ENCODE assay signal across 8 cellular contexts in the genomic region with DNA sequence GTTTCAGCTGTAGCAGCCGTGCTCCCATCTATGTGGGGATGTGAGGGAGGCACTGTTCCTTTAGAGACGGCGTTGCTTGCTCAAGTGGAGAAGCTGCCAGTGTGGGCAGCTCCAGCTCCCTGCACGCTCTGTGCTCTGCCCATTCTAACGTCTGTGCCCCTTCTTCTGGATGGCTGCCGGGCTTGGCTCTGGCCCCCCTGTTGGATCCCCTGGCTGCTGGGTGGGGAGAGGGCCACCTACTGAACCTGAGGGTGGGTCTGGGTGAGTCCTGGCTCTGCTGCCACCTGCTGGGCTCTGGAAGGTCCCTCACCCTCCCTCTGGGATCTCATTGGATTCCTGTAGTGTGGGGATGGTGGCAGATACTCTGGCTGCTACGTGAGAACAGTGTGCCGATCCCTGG. TPM values are rescaled to one million over a fixed set of nuclear protein-coding genes. Genes with fewer than 3 reads are reported as not detected.
DNase-seq lines count a peak whose midpoint lies in the region; ATAC-seq and TF ChIP-seq lines count a peak whose summit lies in the region.

No MANE protein-coding gene starts in this region.

- TF ChIP-seq CTCF in LNCaP clone FGC (IDR thresholded peaks at IDR 0.05; ENCODE audit: control insufficient read depth, extremely low read depth, insufficient read depth), result peak; percentile 61
- peak; percentile 66 for TF ChIP-seq CTCF in WI38 (IDR thresholded peaks at IDR 0.05; ENCODE audit: low read depth, low read length)
- peak; percentile 29 to 65 (median 59) for TF ChIP-seq CTCF in upper lobe of left lung (IDR thresholded peaks at IDR 0.05)

- H3K4me3 ChIP-seq in LNCaP clone FGC (ENCODE audit: low read depth, low read length) (no peak overlapping the region), WI38 (ENCODE audit: low read depth, low read length) (no peak overlapping the region), upper lobe of left lung (no peak overlapping the region)

- H3K9me3 ChIP-seq in upper lobe of left lung, result no peaks in the 10 kb centered on the region

- H3K36me3 ChIP-seq in upper lobe of left lung, result peaks cover 0 to 18% (median 7%) of the 10 kb centered on the region in 4 donors

- H3K4me1 ChIP-seq in upper lobe of left lung, result peaks cover 45 to 60% (median 52%) of the 10 kb centered on the region in 4 donors

- ATAC-seq in upper lobe of left lung (ENCODE audit: low FRiP score in 2 of 2) (peak in 1 of 2 donors; percentile 23), HG03521 (IDR thresholded peaks at IDR 0.05; ENCODE audit: unreplicated experiment) (no peak)

- peak overlapping the region; percentile 48 to 80 (median 76) for H3K27ac ChIP-seq in upper lobe of left lung

- H3K27me3 ChIP-seq in upper lobe of left lung, result no peaks in the 10 kb centered on the region

- no peak for TF ChIP-seq POLR2A in upper lobe of left lung (IDR thresholded peaks at IDR 0.05)

- peak; percentile 29 for DNase-seq in NCI-H1436 (lab: John Stamatoyannopoulos, UW)
- no peak for DNase-seq in NCI-H1436 treated with DMSO at 0.1 percent for 48 hours (lab: John Stamatoyannopoulos, UW)
- DNase-seq in LNCaP clone FGC (ENCODE audit: low read depth), result no peak
- peak; percentile 20 for DNase-seq in effector CD4-positive, alpha-beta T cell
- peak; percentile 25 for DNase-seq in middle frontal gyrus (ENCODE audit: extremely low spot score, low spot score)
- DNase-seq in upper lobe of left lung, result peak in 1 of 2 donors; percentile 26

- WGBS in upper lobe of left lung, 2 donors, result 55% methylated on average over 7 of the region's 8 CpGs; no CpG with 5 or more reads in 1 of the 2 donors

- TF ChIP-seq EP300 in upper lobe of left lung (IDR thresholded peaks at IDR 0.05), result no peak

RNA-seq across cellular contexts. Expression of gene PFKL, which starts 5.0 kb away (rescaled TPM):
- total RNA-seq in upper lobe of left lung, result 100 to 1,000 TPM in 5 of 6 donors, 10 to 100 TPM in 1; 69.8 to 157 (median 135) TPM

RNA-seq across cellular contexts. Expression of gene AIRE, which starts 19.2 kb away (rescaled TPM):
- not detected for total RNA-seq in upper lobe of left lung

RNA-seq across cellular contexts. Expression of gene CFAP410, which starts 34.3 kb away (rescaled TPM):
- 10 to 100 TPM; 34.4 to 85.9 (median 48.4) TPM for total RNA-seq in upper lobe of left lung

RNA-seq across cellular contexts. Expression of gene DNMT3L, which starts 43.1 kb away (rescaled TPM):
- not detected for total RNA-seq in upper lobe of left lung

RNA-seq across cellular contexts. Expression of gene TRPM2, which starts 48.6 kb away (rescaled TPM):
- total RNA-seq in upper lobe of left lung, result 10 to 100 TPM in 4 of 6 donors, 1 to 10 TPM in 2; 2.2 to 37.7 (median 12.7) TPM

Comparison
In these comparisons a context has a peak if more than half of its experiments do, and no peak if none do; other contexts are left out.
1. DNase-seq: peak in NCI-H1436 (single experiment), effector CD4-positive, alpha-beta T cell (single experiment) and middle frontal gyrus (single experiment); none in NCI-H1436 treated with DMSO at 0.1 percent for 48 hours (single experiment) and LNCaP clone FGC (single experiment).
2. Peak in every context shown above with its lines, with median percentiles within 50 percentile points of each other: CTCF ChIP-seq.